ENCODE assay signal across 29 cellular contexts in the genomic region with DNA sequence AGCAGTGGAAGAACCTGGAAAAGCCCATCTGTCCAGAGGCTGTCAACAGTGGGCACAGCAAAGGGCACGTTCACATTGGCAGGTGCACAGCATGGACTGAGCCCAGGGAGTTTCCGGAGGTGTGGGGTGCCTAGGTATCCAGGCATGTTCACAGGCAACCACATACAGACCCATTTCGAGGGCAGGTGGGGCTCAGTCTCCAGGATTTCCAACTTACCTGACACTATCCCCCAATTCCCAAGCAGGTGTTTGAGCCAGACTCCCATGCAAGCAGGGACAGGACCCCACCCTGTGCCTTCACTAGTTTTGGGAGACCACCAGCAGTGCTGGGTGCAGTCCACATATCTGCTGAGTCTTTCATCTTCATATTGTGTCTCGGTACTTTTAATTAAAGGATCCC.
"Had no signal": no experiment of that assay in that cellular context is flagged by ENCODE, and none has a peak within 500 bp of the region (broad histone marks: within the 10 kb centered on the region; RNA-seq: fewer than 3 reads in every experiment).

No MANE protein-coding gene starts in this region.

- H2AFZ ChIP-seq: PC-9 had no signal

- H3K36me3 ChIP-seq: cardiac muscle cell had no signal

- ATAC-seq: activated naive CD8-positive, alpha-beta T cell treated with anti-CD3 and anti-CD28 coated beads, Interleukin-2, amount 50 U/mL, for 24 hours had no signal

- H3K4me2 ChIP-seq: PC-9 had no signal

- H3K4me3 ChIP-seq: cardiac muscle cell, PC-9 had no signal

- H3K27ac ChIP-seq: cardiac muscle cell, KMS-11, PC-9 had no signal

- DNase-seq: activated CD4-positive, alpha-beta T cell treated with anti-CD3 and anti-CD28 coated beads for 1 hour; activated CD4-positive, alpha-beta T cell treated with anti-CD3 and anti-CD28 coated beads, Interleukin-2, amount 10 ng/mL, durations not matched to agents 7 days and 5 days; activated CD4-positive, alpha-beta T cell treated with anti-CD3 and anti-CD28 coated beads, Interleukin-2, amount 50 U/mL, for 48 hours; activated CD4-positive, CD25-positive, alpha-beta regulatory T cell; activated CD8-positive, alpha-beta memory T cell treated with anti-CD3 and anti-CD28 coated beads, Interleukin-2, amount 50 U/mL, for 4 hours; activated CD8-positive, alpha-beta T cell treated with anti-CD3 and anti-CD28 coated beads, Interleukin-2, amount 10 ng/mL, durations not matched to agents 7 days and 5 days; activated effector memory CD4-positive, alpha-beta T cell treated with Interleukin-2 at 50 U/mL for 16 hours; activated naive CD4-positive, alpha-beta T cell treated with anti-CD3 and anti-CD28 coated beads, Interleukin-2, amount 10 ng/mL, durations not matched to agents 7 days and 5 days; activated naive CD8-positive, alpha-beta T cell treated with anti-CD3 and anti-CD28 coated beads, Interleukin-2, amount 50 U/mL, for 24 hours; activated T-cell treated with anti-CD3 and anti-CD28 coated beads, Interleukin-2, amount 50 U/mL, for 48 hours; aorta; MM.1S; MV-4-11; NCI-H1092; NCI-H187; NCI-H2029 treated with DMSO at 0.1 percent for 48 hours; NCI-H2107; NCI-H2171; NCI-H446; NCI-H510A treated with DMSO at 0.1 percent for 48 hours; NK-92 treated with Interleukin-12 subunit alpha and Interleukin-12 subunit beta, amount 100 ng/mL, for 24 hours; PC-9; Right ventricle myocardium superior; SW 1271; T-helper 1 cell; T-helper 2 cell; T-helper 9 cell had no signal

- H3K27me3 ChIP-seq: cardiac muscle cell had no signal

- H3K9ac ChIP-seq: KMS-11 had no signal
